In genomic region chr11:697028-697491, GRCh38 we compare ENCODE assay signal across 8 cellular contexts. TPM values are rescaled to one million over a fixed set of nuclear protein-coding genes. Genes with fewer than 3 reads are reported as not detected.
DNase-seq lines count a peak whose midpoint lies in the region; ATAC-seq and TF ChIP-seq lines count a peak whose summit lies in the region.

No MANE protein-coding gene starts in this region.

- H3K4me1 ChIP-seq in OCI-LY1 (ENCODE audit: insufficient read depth, low read length, severe bottlenecking) (peaks cover 37% of the 10 kb centered on the region), sigmoid colon (peaks cover 0 to 46% (median 42%) of the 10 kb centered on the region in 4 donors)

- no peaks in the 10 kb centered on the region; the same call in 1 of the 2 replicates for H3K36me3 ChIP-seq in OCI-LY1 (ENCODE audit: insufficient read depth, low read length)
- peaks cover 0 to 33% (median 3%) of the 10 kb centered on the region in 4 donors for H3K36me3 ChIP-seq in sigmoid colon

- WGBS in sigmoid colon, 2 donors = 69 to 79% methylated on average over 9 of the region's 9 CpGs

- ATAC-seq in GM21423 (IDR thresholded peaks at IDR 0.05; ENCODE audit: unreplicated experiment) (no peak), HG03025 (IDR thresholded peaks at IDR 0.05; ENCODE audit: low FRiP score, unreplicated experiment) (no peak)

- no peak for TF ChIP-seq POLR2A in sigmoid colon (IDR thresholded peaks at IDR 0.05)

- H3K4me2 ChIP-seq in OCI-LY1 (ENCODE audit: low read length) = peak overlapping the region; percentile 74

- no peaks in the 10 kb centered on the region for H4K20me1 ChIP-seq in OCI-LY1 (ENCODE audit: insufficient read depth, low read length)

- TF ChIP-seq CTCF in OCI-LY1 (IDR thresholded peaks at IDR 0.05; ENCODE audit: low read length) = no peak
- TF ChIP-seq CTCF in epithelial cell of proximal tubule (conservative IDR thresholded peaks at IDR 0.05; ENCODE audit: low read depth, low read length) = no peak
- TF ChIP-seq CTCF in sigmoid colon (IDR thresholded peaks at IDR 0.05) = no peak

- no peaks in the 10 kb centered on the region for H3K9me2 ChIP-seq in OCI-LY1 (ENCODE audit: low read depth, low read length)

- peak overlapping the region; percentile 98 for H3K9ac ChIP-seq in OCI-LY1 (ENCODE audit: low read length)

- no peak overlapping the region for H2AFZ ChIP-seq in OCI-LY1 (ENCODE audit: low read length)

- H3K9me3 ChIP-seq in OCI-LY1 (ENCODE audit: low read length) (no peaks in the 10 kb centered on the region), sigmoid colon (no peaks in the 10 kb centered on the region)

- H3K27me3 ChIP-seq in OCI-LY1 (ENCODE audit: insufficient read depth, low read length) = no peaks in the 10 kb centered on the region
- no peaks in the 10 kb centered on the region for H3K27me3 ChIP-seq in sigmoid colon

- H3K79me2 ChIP-seq in OCI-LY1 (ENCODE audit: insufficient read depth, low read length) = no peaks in the 10 kb centered on the region

- H3K4me3 ChIP-seq in GM08714 (ENCODE audit: low read length) = peak overlapping the region; percentile 85; the same call in 1 of the 2 replicates
- peak overlapping the region; percentile 89 for H3K4me3 ChIP-seq in OCI-LY1 (ENCODE audit: low read depth, low read length, poor library complexity, severe bottlenecking)
- peak overlapping the region; percentile 97 for H3K4me3 ChIP-seq in epithelial cell of proximal tubule (ENCODE audit: low read depth, low read length)
- H3K4me3 ChIP-seq in sigmoid colon = peak overlapping the region; percentile 78 to 98 (median 92)

- DNase-seq in epithelial cell of proximal tubule (ENCODE audit: low read depth) = peak; percentile 91
- DNase-seq in sigmoid colon = no peak
- no peak for DNase-seq in stimulated activated naive CD4-positive, alpha-beta T cell treated with Interleukin-2 at 50 U/mL for 16 hours (lab: John Stamatoyannopoulos, UW)
- no peak for DNase-seq in stimulated activated CD4-positive, alpha-beta T cell treated with anti-CD3 and anti-CD28 coated beads, Interleukin-4, amount 100 ng/mL, for 1 hour

- TF ChIP-seq EP300 in sigmoid colon (IDR thresholded peaks at IDR 0.05) = peak in 2 of 4 donors; percentile 20 to 72

- H3F3A ChIP-seq in OCI-LY1 (ENCODE audit: insufficient read depth, low read length) = no peaks in the 10 kb centered on the region

- H3K27ac ChIP-seq in OCI-LY1 (ENCODE audit: low read depth, low read length, poor library complexity, severe bottlenecking) (peak overlapping the region; percentile 96), sigmoid colon (peak overlapping the region; percentile 98 to 100 (median 99))

- intact Hi-C loops in sigmoid colon (cut with DNase I) = loop anchor here (5.0 kb wide), 2 partner anchors 100 to 120 kb away; partner anchors contain the start of genes PHRF1 and SLC25A22

RNA-seq across cellular contexts. Expression of gene TMEM80, which starts 1.4 kb away (rescaled TPM):
- 10.7 and 20.8 TPM in 2 replicates for total RNA-seq in epithelial cell of proximal tubule
- total RNA-seq in sigmoid colon = 10 to 100 TPM; 20.9 to 41.5 (median 39.6) TPM
- 10 to 100 TPM in 2 of 3 donors, 1 to 10 TPM in 1; 7.9 to 27.6 (median 25.7) TPM for polyA plus RNA-seq in sigmoid colon

RNA-seq across cellular contexts. Expression of gene DEAF1, which starts 2.0 kb away (rescaled TPM):
- total RNA-seq in epithelial cell of proximal tubule (38.2 and 40.4 TPM in 2 replicates), sigmoid colon (10 to 100 TPM; 15.1 to 29.6 (median 22.2) TPM)
- 10 to 100 TPM; 11.3 to 18.6 (median 14.4) TPM for polyA plus RNA-seq in sigmoid colon

RNA-seq across cellular contexts. Expression of gene EPS8L2, which starts 9.0 kb away (rescaled TPM):
- total RNA-seq in epithelial cell of proximal tubule (145 and 151 TPM in 2 replicates), sigmoid colon (10 to 100 TPM in 2 of 4 donors, 1 to 10 TPM in 2; 5.4 to 15.6 (median 11.6) TPM)
- polyA plus RNA-seq in sigmoid colon = 100 to 1,000 TPM; 153 to 168 (median 155) TPM

RNA-seq across cellular contexts. Expression of gene TALDO1, which starts 50.2 kb away (rescaled TPM):
- total RNA-seq in epithelial cell of proximal tubule (332 and 365 TPM in 2 replicates), sigmoid colon (100 to 1,000 TPM in 2 of 4 donors, 10 to 100 TPM in 2; 94.6 to 133 (median 108) TPM)
- polyA plus RNA-seq in sigmoid colon = 100 to 1,000 TPM; 142 to 177 (median 170) TPM

RNA-seq across cellular contexts. Expression of gene DRD4, which starts 60.0 kb away (rescaled TPM):
- total RNA-seq in epithelial cell of proximal tubule (not detected in 2 replicates), sigmoid colon (1 to 10 TPM in 1 of 4 donors, under 1 TPM in 1, not detected in 2; 0.41 to 2.2 TPM)
- polyA plus RNA-seq in sigmoid colon = under 1 TPM in 1 of 3 donors, not detected in 2; 0.28 TPM
